In the genomic region with DNA sequence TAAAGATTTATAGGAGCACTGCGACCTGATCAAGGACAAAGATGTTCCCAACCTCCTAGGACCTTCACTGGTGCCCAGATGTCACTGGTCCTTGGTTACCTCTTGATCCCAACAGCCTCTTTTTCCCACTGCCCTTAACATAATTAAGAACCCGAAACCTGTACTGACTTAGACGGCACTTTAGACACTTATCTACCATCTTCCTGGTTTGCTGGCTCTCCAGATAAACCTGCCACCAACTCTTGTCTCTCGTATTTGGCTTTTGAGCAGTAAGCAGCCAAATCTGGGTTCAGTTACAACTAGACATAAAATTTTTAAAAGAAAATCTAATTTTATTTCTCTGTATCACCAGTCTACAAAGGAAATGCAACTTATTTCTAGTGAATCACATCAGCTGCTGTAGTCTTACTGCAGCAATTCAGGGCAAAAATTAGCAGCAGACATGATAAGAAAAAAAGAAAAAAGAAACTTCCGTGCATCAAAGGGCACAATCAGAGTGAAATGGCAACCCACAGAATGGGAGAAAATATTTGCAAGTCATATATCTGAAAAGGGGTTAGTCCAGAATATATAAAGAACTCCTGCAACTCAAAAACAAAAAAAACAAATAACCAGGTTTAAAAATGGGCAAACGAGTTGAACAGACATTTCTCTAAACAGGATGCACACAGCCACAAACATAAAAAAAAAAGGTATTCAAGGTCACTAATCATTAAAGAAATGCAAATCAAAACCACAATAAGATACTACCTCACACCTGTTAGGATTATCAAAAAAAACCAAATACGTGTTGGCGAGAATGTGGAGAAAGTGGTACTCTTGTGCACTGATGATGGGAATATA, we compare ENCODE assay signal across 1 cellular context.
TF ChIP-seq lines count a peak whose summit lies in the region.

No MANE protein-coding gene starts in this region.

TF ChIP-seq in WTC11, 78 proteins besides CTCF, POLR2A, EP300 and RAD21:
- no peak for TF ChIP-seq ZSCAN18 (CRISPR knock-in tag; IDR thresholded peaks at IDR 0.05)
- TF ChIP-seq ZNF423 (CRISPR knock-in tag; IDR thresholded peaks at IDR 0.05): no peak
- no peak for TF ChIP-seq NR1H2 (CRISPR knock-in tag; IDR thresholded peaks at IDR 0.05)
- no peak for TF ChIP-seq OVOL2 (CRISPR knock-in tag; IDR thresholded peaks at IDR 0.05; ENCODE audit: borderline replicate concordance)
- no peak for TF ChIP-seq ZNF263 (CRISPR knock-in tag; IDR thresholded peaks at IDR 0.05; ENCODE audit: low read depth)
- TF ChIP-seq ZNF138 (CRISPR knock-in tag; conservative IDR thresholded peaks at IDR 0.05): no peak
- TF ChIP-seq RORB (CRISPR knock-in tag; IDR thresholded peaks at IDR 0.05): no peak
- no peak for TF ChIP-seq MYBL2 (CRISPR knock-in tag; IDR thresholded peaks at IDR 0.05)
